Comparison of ENCODE assay signal across 7 cellular contexts in genomic region chr17:68089881-68090280, GRCh38. TPM values are rescaled to one million over a fixed set of nuclear protein-coding genes. Genes with fewer than 3 reads are reported as not detected.
DNase-seq lines count a peak whose midpoint lies in the region; ATAC-seq and TF ChIP-seq lines count a peak whose summit lies in the region.

No MANE protein-coding gene starts in this region.

- no TSS peak for BruUV-seq in Caco-2 (replicated peaks; lab: Mats Ljungman, UMichigan)

- H3K36me3 ChIP-seq in mucosa of descending colon (ENCODE audit: low read depth) (no peaks in the 10 kb centered on the region), Caco-2 (ENCODE audit: control insufficient read depth, insufficient read depth, low read length) (no peaks in the 10 kb centered on the region)

- H3K4me1 ChIP-seq in mucosa of descending colon (ENCODE audit: low read depth) (peaks cover 15% of the 10 kb centered on the region), Caco-2 (peaks cover 5% of the 10 kb centered on the region; the same call in 1 of the 2 replicates)

- CTCF ChIA-PET in Caco-2 (lab: Charles Lee) = no interaction called here

- no peak overlapping the region for H3K4me3 Mint-ChIP-seq in Caco-2 (ENCODE audit: unreplicated experiment)

- H3K4me1 Mint-ChIP-seq in Caco-2 (ENCODE audit: low read depth, unreplicated experiment) = no peaks in the 10 kb centered on the region

- H3K9me3 ChIP-seq in mucosa of descending colon (no peaks in the 10 kb centered on the region), Caco-2 (no peaks in the 10 kb centered on the region)

- no peak overlapping the region for H3K27ac Mint-ChIP-seq in Caco-2 (ENCODE audit: unreplicated experiment)

- intact Hi-C loops in mucosa of descending colon (cut with DNase I, micrococcal nuclease) (no loop called here), Caco-2 (cut with micrococcal nuclease; ENCODE audit: unreplicated experiment) (no loop called here)

- POLR2A ChIA-PET in Caco-2 (lab: Charles Lee) = no interaction called here

- no peaks in the 10 kb centered on the region for H3K9me3 Mint-ChIP-seq in Caco-2 (ENCODE audit: unreplicated experiment)

- no peaks in the 10 kb centered on the region for H3K36me3 Mint-ChIP-seq in Caco-2 (ENCODE audit: insufficient read depth, unreplicated experiment)

- no peaks in the 10 kb centered on the region for H3K27me3 Mint-ChIP-seq in Caco-2 (ENCODE audit: insufficient read depth, unreplicated experiment)

- no peaks in the 10 kb centered on the region for H3K27me3 ChIP-seq in Caco-2 (replicated peaks; ENCODE audit: control insufficient read depth, insufficient read depth, low read length)

- peak; percentile 50 for ATAC-seq in mucosa of descending colon

- no peak for TF ChIP-seq CTCF in GM12864 (IDR thresholded peaks at IDR 0.05; ENCODE audit: low read depth, low read length, missing control alignments)
- no peak for TF ChIP-seq CTCF in mucosa of descending colon (IDR thresholded peaks at IDR 0.05)
- no peak for TF ChIP-seq CTCF in Caco-2 (IDR thresholded peaks at IDR 0.05; ENCODE audit: insufficient read depth in 1 of 2, low read depth in 1 of 2, low read length in 1 of 2, severe bottlenecking in 1 of 2, unreplicated experiment in 1 of 2)

- peak; percentile 27 for DNase-seq in GM12864 (ENCODE audit: low read depth)
- peak; percentile 41 for DNase-seq in HT1080 (ENCODE audit: low read depth)
- DNase-seq in activated CD8-positive, alpha-beta memory T cell treated with anti-CD3 and anti-CD28 coated beads, Interleukin-2, amount 50 U/mL, for 4 hours = peak; percentile 26
- peak in 1 of 3 donors; percentile 61 for DNase-seq in mucosa of descending colon
- DNase-seq in Caco-2 = no peak
- no peak for DNase-seq in NCI-H1417 treated with DMSO at 0.1 percent for 48 hours (lab: John Stamatoyannopoulos, UW)
- DNase-seq in NCI-H1105 treated with DMSO at 0.1 percent for 48 hours (lab: John Stamatoyannopoulos, UW) = no peak

- H3K4me3 ChIP-seq in GM12864 (ENCODE audit: low read depth, low read length) (no peak overlapping the region), mucosa of descending colon (no peak overlapping the region), Caco-2 (ENCODE audit: low read depth, low read length) (no peak overlapping the region)

RNA-seq across cellular contexts. Expression of gene KPNA2, which starts 54.3 kb away (rescaled TPM):
- total RNA-seq in HT1080 (2014; rRNA removed; shearing (Covaris generic)) = 281 and 347 TPM in 2 replicates
- polyA plus RNA-seq in HT1080 (2015; cell fraction: cytosol; rRNA removed) = 211 and 215 TPM in 2 replicates
- polyA plus RNA-seq in HT1080 (2015; cell fraction: nucleus; rRNA removed) = 410 and 454 TPM in 2 replicates
- total RNA-seq in mucosa of descending colon (10 to 100 TPM; 15.2 to 50.3 (median 29.0) TPM), Caco-2 (2022) (324 and 339 TPM in 2 replicates)

Comparison
In these comparisons a context has a peak if more than half of its experiments do, and no peak if none do; other contexts are left out.
1. DNase-seq: peak in GM12864 (single experiment), HT1080 (single experiment) and activated CD8-positive, alpha-beta memory T cell treated with anti-CD3 and anti-CD28 coated beads, Interleukin-2, amount 50 U/mL, for 4 hours (single experiment); none in Caco-2 (0 of 2), NCI-H1417 treated with DMSO at 0.1 percent for 48 hours (single experiment) and NCI-H1105 treated with DMSO at 0.1 percent for 48 hours (single experiment).